ENCODE assay signal across 1 cellular context in genomic region chr5:75330404-75330803, GRCh38.
TF ChIP-seq lines count a peak whose summit lies in the region.

No MANE protein-coding gene starts in this region.

TF ChIP-seq in HepG2, 621 proteins besides CTCF, POLR2A, EP300 and RAD21:
- TF ChIP-seq RBM22 (optimal IDR thresholded peaks at IDR 0.05; ENCODE audit: low read length) (no peak), PRDM15 (CRISPR knock-in tag; IDR thresholded peaks at IDR 0.05) (no peak), AHDC1 (CRISPR knock-in tag; IDR thresholded peaks at IDR 0.05; ENCODE audit: borderline replicate concordance) (no peak), SRSF4 (IDR thresholded peaks at IDR 0.05; ENCODE audit: low read depth, low read length, poor library complexity, severe bottlenecking) (no peak), ZNF124 (CRISPR knock-in tag; IDR thresholded peaks at IDR 0.05) (no peak), YY1 (IDR thresholded peaks at IDR 0.05; ENCODE audit: insufficient read depth, insufficient replicate concordance, low read depth, low read length) (no peak), NR1H2 (CRISPR knock-in tag; IDR thresholded peaks at IDR 0.05; ENCODE audit: borderline replicate concordance, low read depth) (no peak), ZBTB8A (CRISPR knock-in tag; IDR thresholded peaks at IDR 0.05; ENCODE audit: borderline replicate concordance, low read depth) (no peak), ZNF160 (CRISPR knock-in tag; IDR thresholded peaks at IDR 0.05) (no peak), MATR3 (CRISPR knock-in tag; IDR thresholded peaks at IDR 0.05) (no peak), REST (IDR thresholded peaks at IDR 0.05; ENCODE audit: borderline replicate concordance in 1 of 2, low read depth in 1 of 2, low read length in 2 of 2) (no peak), MYC (CRISPR knock-in tag; IDR thresholded peaks at IDR 0.05; ENCODE audit: borderline replicate concordance) (no peak), SOX13 (IDR thresholded peaks at IDR 0.05) (no peak), SOX13 (CRISPR knock-in tag; conservative IDR thresholded peaks at IDR 0.05 in 1 of 2, IDR thresholded peaks at IDR 0.05 in 1 of 2) (no peak), ZBTB34 (CRISPR knock-in tag; IDR thresholded peaks at IDR 0.05) (no peak), MAX (IDR thresholded peaks at IDR 0.05) (no peak), ZBTB42 (CRISPR knock-in tag; IDR thresholded peaks at IDR 0.05) (no peak), ZNF672 (CRISPR knock-in tag; IDR thresholded peaks at IDR 0.05) (no peak), ZNF253 (CRISPR knock-in tag; IDR thresholded peaks at IDR 0.05; ENCODE audit: borderline replicate concordance) (no peak)
